In genomic region chr17:66576473-66576872, GRCh38 we compare ENCODE assay signal across 17 cellular contexts.
"Had no signal": no experiment of that assay in that cellular context is flagged by ENCODE, and none has a peak within 500 bp of the region (broad histone marks: within the 10 kb centered on the region; RNA-seq: fewer than 3 reads in every experiment).

No MANE protein-coding gene starts in this region.

- H3K9me3 Mint-ChIP-seq: activated naive CD4-positive, alpha-beta T cell treated with anti-CD3 and anti-CD28 coated beads, Interleukin-2, amount 10 ng/mL, durations not matched to agents 7 days and 5 days; nephron had no signal

- H3K4me1 ChIP-seq: uterus had no signal

- H3K27ac Mint-ChIP-seq: activated naive CD4-positive, alpha-beta T cell treated with anti-CD3 and anti-CD28 coated beads, Interleukin-2, amount 10 ng/mL, durations not matched to agents 7 days and 5 days had no signal

- H3K27me3 ChIP-seq: ascending aorta, dorsolateral prefrontal cortex, right atrium auricular region, tibial artery, uterus had no signal

- DNase-seq: activated CD4-positive, alpha-beta T cell treated with anti-CD3 and anti-CD28 coated beads, Interleukin-2, amount 50 U/mL, for 48 hours; activated CD4-positive, CD25-positive, alpha-beta regulatory T cell treated with anti-CD3 and anti-CD28 coated beads, Interleukin-2, amount 50 U/mL, for 72 hours; activated naive CD4-positive, alpha-beta T cell treated with anti-CD3 and anti-CD28 coated beads, Interleukin-2, amount 10 ng/mL, durations not matched to agents 7 days and 5 days; dorsolateral prefrontal cortex; hippocampal formation; kidney; left ventricle myocardium inferior; mesendoderm; occipital lobe; stimulated activated CD4-positive, alpha-beta T cell treated with anti-CD3 and anti-CD28 coated beads, Interleukin-15, amount 100 ng/mL, for 24 hours; stimulated activated CD4-positive, alpha-beta T cell treated with anti-CD3 and anti-CD28 coated beads, Interleukin-4, amount 100 ng/mL, for 1 hour; stimulated activated naive CD4-positive, alpha-beta T cell; tibial artery; uterus had no signal

- H3K27me3 Mint-ChIP-seq: activated naive CD4-positive, alpha-beta T cell treated with anti-CD3 and anti-CD28 coated beads, Interleukin-2, amount 10 ng/mL, durations not matched to agents 7 days and 5 days had no signal

- H3K27ac ChIP-seq: ascending aorta, dorsolateral prefrontal cortex, left ventricle myocardium inferior, right atrium auricular region, tibial artery, uterus had no signal

- H3K4me1 Mint-ChIP-seq: activated naive CD4-positive, alpha-beta T cell treated with anti-CD3 and anti-CD28 coated beads, Interleukin-2, amount 10 ng/mL, durations not matched to agents 7 days and 5 days had no signal

- H3K4me3 Mint-ChIP-seq: activated naive CD4-positive, alpha-beta T cell treated with anti-CD3 and anti-CD28 coated beads, Interleukin-2, amount 10 ng/mL, durations not matched to agents 7 days and 5 days; nephron had no signal

- H3K36me3 ChIP-seq: ascending aorta, left ventricle myocardium inferior, right atrium auricular region, tibial artery, uterus had no signal

- H3K9me3 ChIP-seq: ascending aorta, left ventricle myocardium inferior, right atrium auricular region, tibial artery, uterus had no signal

- H3K4me3 ChIP-seq: ascending aorta, dorsolateral prefrontal cortex, left ventricle myocardium inferior, right atrium auricular region, tibial artery, uterus had no signal
